ENCODE assay signal across 1 cellular context in the genomic region with DNA sequence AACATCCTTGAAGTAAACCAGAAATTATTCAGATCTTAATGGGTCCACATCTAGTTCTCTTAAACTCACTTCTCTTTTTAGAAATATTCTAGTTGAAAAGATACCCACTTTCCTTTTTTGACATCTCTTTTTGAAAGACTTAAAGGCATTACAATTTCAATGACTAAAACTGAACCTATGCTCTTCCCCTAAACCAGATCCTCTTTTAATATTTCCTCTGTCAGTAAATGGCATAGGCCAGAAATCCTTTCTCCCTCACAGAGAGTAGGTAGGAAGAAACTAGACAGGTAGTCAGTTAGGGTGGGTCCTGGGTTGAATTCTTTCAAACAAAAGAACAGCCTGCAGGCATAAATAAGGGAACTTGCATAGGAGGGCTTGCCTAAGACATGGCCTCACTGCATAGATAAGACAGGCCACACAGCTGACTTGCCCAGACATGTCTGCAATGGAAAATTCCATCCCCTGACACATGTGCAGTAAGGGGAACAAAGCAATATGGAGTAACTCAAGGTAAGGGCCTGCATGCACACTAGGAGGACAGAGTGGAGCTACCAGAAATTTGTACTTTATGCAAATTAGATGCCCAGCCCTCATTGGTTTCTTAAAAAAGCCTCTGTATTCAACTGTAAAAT.
A peak's percentile ranks its signal among the peaks of the same experiment; 100 is the strongest.
TF ChIP-seq lines count a peak whose summit lies in the region.

No MANE protein-coding gene starts in this region.

TF ChIP-seq in HepG2, 621 proteins besides CTCF, POLR2A, EP300 and RAD21 (continued from another document and continues in another):
- TF ChIP-seq, protein P1, sequence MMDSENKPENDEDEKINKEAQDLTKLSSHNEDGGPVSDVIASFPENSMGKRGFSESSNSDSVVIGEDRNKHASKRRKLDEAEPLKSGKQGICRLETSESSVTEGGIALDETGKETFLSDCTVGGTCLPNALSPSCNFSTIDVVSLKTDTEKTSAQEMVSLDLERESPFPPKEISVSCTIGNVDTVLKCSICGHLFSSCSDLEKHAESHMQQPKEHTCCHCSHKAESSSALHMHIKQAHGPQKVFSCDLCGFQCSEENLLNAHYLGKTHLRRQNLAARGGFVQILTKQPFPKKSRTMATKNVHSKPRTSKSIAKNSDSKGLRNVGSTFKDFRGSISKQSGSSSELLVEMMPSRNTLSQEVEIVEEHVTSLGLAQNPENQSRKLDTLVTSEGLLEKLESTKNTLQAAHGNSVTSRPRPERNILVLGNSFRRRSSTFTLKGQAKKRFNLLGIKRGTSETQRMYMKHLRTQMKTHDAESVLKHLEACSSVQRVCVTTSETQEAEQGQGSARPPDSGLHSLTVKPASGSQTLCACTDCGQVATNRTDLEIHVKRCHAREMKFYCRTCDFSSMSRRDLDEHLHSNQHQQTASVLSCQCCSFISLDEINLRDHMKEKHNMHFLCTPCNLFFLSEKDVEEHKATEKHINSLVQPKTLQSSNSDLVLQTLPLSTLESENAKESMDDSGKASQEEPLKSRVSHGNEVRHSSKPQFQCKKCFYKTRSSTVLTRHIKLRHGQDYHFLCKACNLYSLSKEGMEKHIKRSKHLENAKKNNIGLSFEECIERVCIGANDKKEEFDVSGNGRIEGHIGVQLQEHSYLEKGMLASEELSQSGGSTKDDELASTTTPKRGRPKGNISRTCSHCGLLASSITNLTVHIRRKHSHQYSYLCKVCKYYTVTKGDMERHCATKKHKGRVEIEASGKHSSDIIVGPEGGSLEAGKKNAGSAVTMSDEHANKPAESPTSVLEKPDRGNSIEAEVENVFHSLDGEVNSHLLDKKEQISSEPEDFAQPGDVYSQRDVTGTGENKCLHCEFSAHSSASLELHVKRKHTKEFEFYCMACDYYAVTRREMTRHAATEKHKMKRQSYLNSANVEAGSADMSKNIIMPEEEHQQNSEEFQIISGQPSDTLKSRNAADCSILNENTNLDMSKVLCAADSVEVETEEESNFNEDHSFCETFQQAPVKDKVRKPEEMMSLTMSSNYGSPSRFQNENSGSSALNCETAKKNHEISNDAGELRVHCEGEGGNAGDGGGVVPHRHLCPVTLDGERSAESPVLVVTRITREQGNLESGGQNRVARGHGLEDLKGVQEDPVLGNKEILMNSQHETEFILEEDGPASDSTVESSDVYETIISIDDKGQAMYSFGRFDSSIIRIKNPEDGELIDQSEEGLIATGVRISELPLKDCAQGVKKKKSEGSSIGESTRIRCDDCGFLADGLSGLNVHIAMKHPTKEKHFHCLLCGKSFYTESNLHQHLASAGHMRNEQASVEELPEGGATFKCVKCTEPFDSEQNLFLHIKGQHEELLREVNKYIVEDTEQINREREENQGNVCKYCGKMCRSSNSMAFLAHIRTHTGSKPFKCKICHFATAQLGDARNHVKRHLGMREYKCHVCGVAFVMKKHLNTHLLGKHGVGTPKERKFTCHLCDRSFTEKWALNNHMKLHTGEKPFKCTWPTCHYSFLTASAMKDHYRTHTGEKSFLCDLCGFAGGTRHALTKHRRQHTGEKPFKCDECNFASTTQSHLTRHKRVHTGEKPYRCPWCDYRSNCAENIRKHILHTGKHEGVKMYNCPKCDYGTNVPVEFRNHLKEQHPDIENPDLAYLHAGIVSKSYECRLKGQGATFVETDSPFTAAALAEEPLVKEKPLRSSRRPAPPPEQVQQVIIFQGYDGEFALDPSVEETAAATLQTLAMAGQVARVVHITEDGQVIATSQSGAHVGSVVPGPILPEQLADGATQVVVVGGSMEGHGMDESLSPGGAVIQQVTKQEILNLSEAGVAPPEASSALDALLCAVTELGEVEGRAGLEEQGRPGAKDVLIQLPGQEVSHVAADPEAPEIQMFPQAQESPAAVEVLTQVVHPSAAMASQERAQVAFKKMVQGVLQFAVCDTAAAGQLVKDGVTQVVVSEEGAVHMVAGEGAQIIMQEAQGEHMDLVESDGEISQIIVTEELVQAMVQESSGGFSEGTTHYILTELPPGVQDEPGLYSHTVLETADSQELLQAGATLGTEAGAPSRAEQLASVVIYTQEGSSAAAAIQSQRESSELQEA (CRISPR knock-in tag; IDR thresholded peaks at IDR 0.05; ENCODE audit: not compliant biosample characterization) = no peak
- TF ChIP-seq, protein P2, sequence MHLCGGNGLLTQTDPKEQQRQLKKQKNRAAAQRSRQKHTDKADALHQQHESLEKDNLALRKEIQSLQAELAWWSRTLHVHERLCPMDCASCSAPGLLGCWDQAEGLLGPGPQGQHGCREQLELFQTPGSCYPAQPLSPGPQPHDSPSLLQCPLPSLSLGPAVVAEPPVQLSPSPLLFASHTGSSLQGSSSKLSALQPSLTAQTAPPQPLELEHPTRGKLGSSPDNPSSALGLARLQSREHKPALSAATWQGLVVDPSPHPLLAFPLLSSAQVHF (CRISPR knock-in tag; IDR thresholded peaks at IDR 0.05) = no peak
- TF ChIP-seq CCAR2 (optimal IDR thresholded peaks at IDR 0.05; ENCODE audit: low read depth, low read length) (no peak), ZNF629 (CRISPR knock-in tag; conservative IDR thresholded peaks at IDR 0.05) (no peak), ZNF33B (CRISPR knock-in tag; IDR thresholded peaks at IDR 0.05) (no peak), MED13 (CRISPR knock-in tag; IDR thresholded peaks at IDR 0.05) (no peak), SMARCE1 (IDR thresholded peaks at IDR 0.05; ENCODE audit: borderline replicate concordance) (no peak), ZSCAN30 (CRISPR knock-in tag; IDR thresholded peaks at IDR 0.05) (no peak), FOXM1 (CRISPR knock-in tag; IDR thresholded peaks at IDR 0.05) (no peak), ZNF101 (CRISPR knock-in tag; IDR thresholded peaks at IDR 0.05; ENCODE audit: borderline replicate concordance, low read depth) (no peak), ZNF678 (CRISPR knock-in tag; IDR thresholded peaks at IDR 0.05) (no peak), MTF2 (CRISPR knock-in tag; IDR thresholded peaks at IDR 0.05; ENCODE audit: borderline replicate concordance) (no peak), SOX6 (IDR thresholded peaks at IDR 0.05) (no peak), SOX6 (CRISPR knock-in tag; IDR thresholded peaks at IDR 0.05) (0 out of 2 replicates have a peak, but pooled peaks have one; percentile 20), PTBP1 (IDR thresholded peaks at IDR 0.05; ENCODE audit: low read depth, low read length, poor library complexity, severe bottlenecking) (no peak), SMYD3 (CRISPR knock-in tag; IDR thresholded peaks at IDR 0.05) (no peak), GZF1 (CRISPR knock-in tag; IDR thresholded peaks at IDR 0.05) (no peak), SCMH1 (CRISPR knock-in tag; IDR thresholded peaks at IDR 0.05; ENCODE audit: borderline replicate concordance) (no peak)
- TF ChIP-seq, protein P3, sequence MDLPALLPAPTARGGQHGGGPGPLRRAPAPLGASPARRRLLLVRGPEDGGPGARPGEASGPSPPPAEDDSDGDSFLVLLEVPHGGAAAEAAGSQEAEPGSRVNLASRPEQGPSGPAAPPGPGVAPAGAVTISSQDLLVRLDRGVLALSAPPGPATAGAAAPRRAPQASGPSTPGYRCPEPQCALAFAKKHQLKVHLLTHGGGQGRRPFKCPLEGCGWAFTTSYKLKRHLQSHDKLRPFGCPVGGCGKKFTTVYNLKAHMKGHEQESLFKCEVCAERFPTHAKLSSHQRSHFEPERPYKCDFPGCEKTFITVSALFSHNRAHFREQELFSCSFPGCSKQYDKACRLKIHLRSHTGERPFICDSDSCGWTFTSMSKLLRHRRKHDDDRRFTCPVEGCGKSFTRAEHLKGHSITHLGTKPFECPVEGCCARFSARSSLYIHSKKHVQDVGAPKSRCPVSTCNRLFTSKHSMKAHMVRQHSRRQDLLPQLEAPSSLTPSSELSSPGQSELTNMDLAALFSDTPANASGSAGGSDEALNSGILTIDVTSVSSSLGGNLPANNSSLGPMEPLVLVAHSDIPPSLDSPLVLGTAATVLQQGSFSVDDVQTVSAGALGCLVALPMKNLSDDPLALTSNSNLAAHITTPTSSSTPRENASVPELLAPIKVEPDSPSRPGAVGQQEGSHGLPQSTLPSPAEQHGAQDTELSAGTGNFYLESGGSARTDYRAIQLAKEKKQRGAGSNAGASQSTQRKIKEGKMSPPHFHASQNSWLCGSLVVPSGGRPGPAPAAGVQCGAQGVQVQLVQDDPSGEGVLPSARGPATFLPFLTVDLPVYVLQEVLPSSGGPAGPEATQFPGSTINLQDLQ (CRISPR knock-in tag; IDR thresholded peaks at IDR 0.05) = no peak
- TF ChIP-seq, protein P4, sequence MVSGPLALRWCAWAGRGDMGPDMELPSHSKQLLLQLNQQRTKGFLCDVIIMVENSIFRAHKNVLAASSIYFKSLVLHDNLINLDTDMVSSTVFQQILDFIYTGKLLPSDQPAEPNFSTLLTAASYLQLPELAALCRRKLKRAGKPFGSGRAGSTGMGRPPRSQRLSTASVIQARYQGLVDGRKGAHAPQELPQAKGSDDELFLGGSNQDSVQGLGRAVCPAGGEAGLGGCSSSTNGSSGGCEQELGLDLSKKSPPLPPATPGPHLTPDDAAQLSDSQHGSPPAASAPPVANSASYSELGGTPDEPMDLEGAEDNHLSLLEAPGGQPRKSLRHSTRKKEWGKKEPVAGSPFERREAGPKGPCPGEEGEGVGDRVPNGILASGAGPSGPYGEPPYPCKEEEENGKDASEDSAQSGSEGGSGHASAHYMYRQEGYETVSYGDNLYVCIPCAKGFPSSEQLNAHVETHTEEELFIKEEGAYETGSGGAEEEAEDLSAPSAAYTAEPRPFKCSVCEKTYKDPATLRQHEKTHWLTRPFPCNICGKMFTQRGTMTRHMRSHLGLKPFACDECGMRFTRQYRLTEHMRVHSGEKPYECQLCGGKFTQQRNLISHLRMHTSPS (CRISPR knock-in tag; IDR thresholded peaks at IDR 0.05; ENCODE audit: low read depth) = no peak
- TF ChIP-seq, protein P5, sequence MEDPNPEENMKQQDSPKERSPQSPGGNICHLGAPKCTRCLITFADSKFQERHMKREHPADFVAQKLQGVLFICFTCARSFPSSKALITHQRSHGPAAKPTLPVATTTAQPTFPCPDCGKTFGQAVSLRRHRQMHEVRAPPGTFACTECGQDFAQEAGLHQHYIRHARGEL (CRISPR knock-in tag; IDR thresholded peaks at IDR 0.05) = no peak
- TF ChIP-seq, protein P6, sequence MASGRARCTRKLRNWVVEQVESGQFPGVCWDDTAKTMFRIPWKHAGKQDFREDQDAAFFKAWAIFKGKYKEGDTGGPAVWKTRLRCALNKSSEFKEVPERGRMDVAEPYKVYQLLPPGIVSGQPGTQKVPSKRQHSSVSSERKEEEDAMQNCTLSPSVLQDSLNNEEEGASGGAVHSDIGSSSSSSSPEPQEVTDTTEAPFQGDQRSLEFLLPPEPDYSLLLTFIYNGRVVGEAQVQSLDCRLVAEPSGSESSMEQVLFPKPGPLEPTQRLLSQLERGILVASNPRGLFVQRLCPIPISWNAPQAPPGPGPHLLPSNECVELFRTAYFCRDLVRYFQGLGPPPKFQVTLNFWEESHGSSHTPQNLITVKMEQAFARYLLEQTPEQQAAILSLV (CRISPR knock-in tag; IDR thresholded peaks at IDR 0.05; ENCODE audit: borderline replicate concordance) = no peak
- TF ChIP-seq, protein P7, sequence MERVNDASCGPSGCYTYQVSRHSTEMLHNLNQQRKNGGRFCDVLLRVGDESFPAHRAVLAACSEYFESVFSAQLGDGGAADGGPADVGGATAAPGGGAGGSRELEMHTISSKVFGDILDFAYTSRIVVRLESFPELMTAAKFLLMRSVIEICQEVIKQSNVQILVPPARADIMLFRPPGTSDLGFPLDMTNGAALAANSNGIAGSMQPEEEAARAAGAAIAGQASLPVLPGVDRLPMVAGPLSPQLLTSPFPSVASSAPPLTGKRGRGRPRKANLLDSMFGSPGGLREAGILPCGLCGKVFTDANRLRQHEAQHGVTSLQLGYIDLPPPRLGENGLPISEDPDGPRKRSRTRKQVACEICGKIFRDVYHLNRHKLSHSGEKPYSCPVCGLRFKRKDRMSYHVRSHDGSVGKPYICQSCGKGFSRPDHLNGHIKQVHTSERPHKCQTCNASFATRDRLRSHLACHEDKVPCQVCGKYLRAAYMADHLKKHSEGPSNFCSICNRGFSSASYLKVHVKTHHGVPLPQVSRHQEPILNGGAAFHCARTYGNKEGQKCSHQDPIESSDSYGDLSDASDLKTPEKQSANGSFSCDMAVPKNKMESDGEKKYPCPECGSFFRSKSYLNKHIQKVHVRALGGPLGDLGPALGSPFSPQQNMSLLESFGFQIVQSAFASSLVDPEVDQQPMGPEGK (CRISPR knock-in tag; IDR thresholded peaks at IDR 0.05) = no peak
- TF ChIP-seq, protein P8, sequence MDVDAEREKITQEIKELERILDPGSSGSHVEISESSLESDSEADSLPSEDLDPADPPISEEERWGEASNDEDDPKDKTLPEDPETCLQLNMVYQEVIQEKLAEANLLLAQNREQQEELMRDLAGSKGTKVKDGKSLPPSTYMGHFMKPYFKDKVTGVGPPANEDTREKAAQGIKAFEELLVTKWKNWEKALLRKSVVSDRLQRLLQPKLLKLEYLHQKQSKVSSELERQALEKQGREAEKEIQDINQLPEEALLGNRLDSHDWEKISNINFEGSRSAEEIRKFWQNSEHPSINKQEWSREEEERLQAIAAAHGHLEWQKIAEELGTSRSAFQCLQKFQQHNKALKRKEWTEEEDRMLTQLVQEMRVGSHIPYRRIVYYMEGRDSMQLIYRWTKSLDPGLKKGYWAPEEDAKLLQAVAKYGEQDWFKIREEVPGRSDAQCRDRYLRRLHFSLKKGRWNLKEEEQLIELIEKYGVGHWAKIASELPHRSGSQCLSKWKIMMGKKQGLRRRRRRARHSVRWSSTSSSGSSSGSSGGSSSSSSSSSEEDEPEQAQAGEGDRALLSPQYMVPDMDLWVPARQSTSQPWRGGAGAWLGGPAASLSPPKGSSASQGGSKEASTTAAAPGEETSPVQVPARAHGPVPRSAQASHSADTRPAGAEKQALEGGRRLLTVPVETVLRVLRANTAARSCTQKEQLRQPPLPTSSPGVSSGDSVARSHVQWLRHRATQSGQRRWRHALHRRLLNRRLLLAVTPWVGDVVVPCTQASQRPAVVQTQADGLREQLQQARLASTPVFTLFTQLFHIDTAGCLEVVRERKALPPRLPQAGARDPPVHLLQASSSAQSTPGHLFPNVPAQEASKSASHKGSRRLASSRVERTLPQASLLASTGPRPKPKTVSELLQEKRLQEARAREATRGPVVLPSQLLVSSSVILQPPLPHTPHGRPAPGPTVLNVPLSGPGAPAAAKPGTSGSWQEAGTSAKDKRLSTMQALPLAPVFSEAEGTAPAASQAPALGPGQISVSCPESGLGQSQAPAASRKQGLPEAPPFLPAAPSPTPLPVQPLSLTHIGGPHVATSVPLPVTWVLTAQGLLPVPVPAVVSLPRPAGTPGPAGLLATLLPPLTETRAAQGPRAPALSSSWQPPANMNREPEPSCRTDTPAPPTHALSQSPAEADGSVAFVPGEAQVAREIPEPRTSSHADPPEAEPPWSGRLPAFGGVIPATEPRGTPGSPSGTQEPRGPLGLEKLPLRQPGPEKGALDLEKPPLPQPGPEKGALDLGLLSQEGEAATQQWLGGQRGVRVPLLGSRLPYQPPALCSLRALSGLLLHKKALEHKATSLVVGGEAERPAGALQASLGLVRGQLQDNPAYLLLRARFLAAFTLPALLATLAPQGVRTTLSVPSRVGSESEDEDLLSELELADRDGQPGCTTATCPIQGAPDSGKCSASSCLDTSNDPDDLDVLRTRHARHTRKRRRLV (CRISPR knock-in tag; IDR thresholded peaks at IDR 0.05) = no peak
